In the genomic region with DNA sequence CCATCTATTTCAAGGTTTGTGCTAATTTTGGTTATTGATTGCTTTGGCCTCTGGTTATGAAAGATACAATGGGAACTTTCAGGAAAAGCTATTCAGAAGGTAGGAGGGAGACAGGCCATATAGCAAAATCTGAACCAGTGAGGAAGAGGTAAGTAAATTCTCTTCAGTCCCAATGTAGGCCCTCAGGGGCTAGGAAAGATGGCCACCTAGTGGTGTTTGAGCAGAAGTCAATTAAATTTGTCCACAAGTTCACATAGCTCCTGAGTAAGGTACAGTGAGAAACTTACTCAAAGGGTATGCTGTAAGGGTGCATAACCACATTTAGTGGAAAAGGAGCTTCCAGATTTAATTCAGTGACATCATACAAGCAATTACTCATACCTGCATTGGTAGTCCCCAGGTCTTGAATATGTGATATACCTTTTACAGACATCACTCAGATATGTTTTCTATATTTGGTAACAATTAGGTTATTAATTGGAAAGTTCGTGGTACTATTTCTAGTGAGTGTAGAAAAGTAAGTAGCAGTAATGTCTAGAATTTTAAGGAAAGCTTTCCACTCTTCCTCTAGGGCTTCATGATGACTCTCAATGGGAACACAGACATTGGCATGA, we compare ENCODE assay signal across 9 cellular contexts. TPM values are rescaled to one million over a fixed set of nuclear protein-coding genes. Genes with fewer than 3 reads are reported as not detected.
DNase-seq lines count a peak whose midpoint lies in the region; ATAC-seq and TF ChIP-seq lines count a peak whose summit lies in the region.
"Had no signal": no experiment of that assay in that cellular context is flagged by ENCODE, and none has a peak within 500 bp of the region (broad histone marks: within the 10 kb centered on the region; RNA-seq: fewer than 3 reads in every experiment).

No MANE protein-coding gene starts in this region.

- H3K4me1 Mint-ChIP-seq in stimulated activated memory B cell treated with anti-CD40 and anti-IgM and Interleukin-4, amounts not matched to agents 10 μg/mL and 1 μg/mL and 100 μg/mL, for 72 hours: no peaks in the 10 kb centered on the region

- WGBS in right cardiac atrium: 68% methylated on average over 1 of the region's 1 CpG

- no peak overlapping the region for H3K27ac ChIP-seq in HL-60 (replicated peaks)
- H3K27ac ChIP-seq in right cardiac atrium (ENCODE audit: low read length): no peak overlapping the region
- H3K27ac ChIP-seq: BLaER1 had no signal

- H3K4me1 ChIP-seq in right cardiac atrium (ENCODE audit: control insufficient read depth, insufficient read depth, low read length): no peaks in the 10 kb centered on the region
- H3K4me1 ChIP-seq: BLaER1 had no signal

- no peak overlapping the region for H3K4me3 Mint-ChIP-seq in stimulated activated memory B cell treated with anti-CD40 and anti-IgM and Interleukin-4, amounts not matched to agents 10 μg/mL and 1 μg/mL and 100 μg/mL, for 72 hours

- ATAC-seq in GM21423 (IDR thresholded peaks at IDR 0.05; ENCODE audit: unreplicated experiment): peak; percentile 80
- peak; percentile 78 to 79 for ATAC-seq in right cardiac atrium
- ATAC-seq in stimulated activated memory B cell treated with anti-CD40 and anti-IgM and Interleukin-4, amounts not matched to agents 10 μg/mL and 1 μg/mL and 100 μg/mL, for 72 hours: peak; percentile 56

- H3K27ac Mint-ChIP-seq in stimulated activated memory B cell treated with anti-CD40 and anti-IgM and Interleukin-4, amounts not matched to agents 10 μg/mL and 1 μg/mL and 100 μg/mL, for 72 hours: no peak overlapping the region

- H3K9me3 ChIP-seq in right cardiac atrium (ENCODE audit: control insufficient read depth, low read length): no peaks in the 10 kb centered on the region
- H3K9me3 ChIP-seq: BLaER1 had no signal

- H3K36me3 Mint-ChIP-seq in stimulated activated memory B cell treated with anti-CD40 and anti-IgM and Interleukin-4, amounts not matched to agents 10 μg/mL and 1 μg/mL and 100 μg/mL, for 72 hours: no peaks in the 10 kb centered on the region

- H3K9me3 Mint-ChIP-seq in stimulated activated memory B cell treated with anti-CD40 and anti-IgM and Interleukin-4, amounts not matched to agents 10 μg/mL and 1 μg/mL and 100 μg/mL, for 72 hours: no peaks in the 10 kb centered on the region

- peak; percentile 79 for TF ChIP-seq CTCF in HL-60 (IDR thresholded peaks at IDR 0.05; ENCODE audit: insufficient read depth, low read length)

- H3K4me3 ChIP-seq in HL-60 (replicated peaks; ENCODE audit: insufficient read depth, low read length): no peak overlapping the region
- no peak overlapping the region for H3K4me3 ChIP-seq in right cardiac atrium (ENCODE audit: low read length)
- H3K4me3 ChIP-seq: BLaER1 had no signal

- intact Hi-C loops in right cardiac atrium (cut with DNase I): loop anchor here in 2 of 4 donors (5.0 to 10.0 kb wide), 3 partner anchors 52 to 262 kb away; no protein-coding TSS in a partner anchor

- peak; percentile 24 for DNase-seq in NCI-H2227 (lab: John Stamatoyannopoulos, UW; ENCODE audit: unreplicated experiment)
- no peak for DNase-seq in NCI-H2227 treated with DMSO at 0.1 percent for 48 hours (lab: John Stamatoyannopoulos, UW)
- peak in 1 of 2 experiments; percentile 42 for DNase-seq in HL-60 (ENCODE audit: low read depth in 1 of 2, low spot score in 1 of 2)
- DNase-seq in NCI-H748 treated with DMSO at 0.1 percent for 48 hours (lab: John Stamatoyannopoulos, UW): peak; percentile 60
- DNase-seq in amniotic stem cell (lab: John Stamatoyannopoulos, UW): peak; percentile 74
- peak in 1 of 3 donors; percentile 30 for DNase-seq in right cardiac atrium

- peaks cover 9% of the 10 kb centered on the region for H3K27me3 Mint-ChIP-seq in stimulated activated memory B cell treated with anti-CD40 and anti-IgM and Interleukin-4, amounts not matched to agents 10 μg/mL and 1 μg/mL and 100 μg/mL, for 72 hours

- H3K27me3 ChIP-seq in HL-60 (ENCODE audit: insufficient read depth, poor library complexity, severe bottlenecking) (no peaks in the 10 kb centered on the region), right cardiac atrium (ENCODE audit: control insufficient read depth, insufficient read depth) (no peaks in the 10 kb centered on the region)
- H3K27me3 ChIP-seq: BLaER1 had no signal

RNA-seq across cellular contexts. Expression of a gene that starts 21.4 kb away (rescaled TPM):
- total RNA-seq in right cardiac atrium: under 1 TPM in 3 of 4 donors, not detected in 1; 0.21 to 0.60 (median 0.25) TPM
- polyA plus RNA-seq in right cardiac atrium: 0.61 TPM

RNA-seq across cellular contexts. Expression of a gene that starts 41.8 kb away (rescaled TPM):
- total RNA-seq in right cardiac atrium: 10 to 100 TPM; 26.2 to 87.7 (median 66.4) TPM
- polyA plus RNA-seq in right cardiac atrium: 41.0 TPM
